In genomic region chr5:72557576-72558336, GRCh38 we compare ENCODE assay signal across 11 cellular contexts. TPM values are rescaled to one million over a fixed set of nuclear protein-coding genes. Genes with fewer than 3 reads are reported as not detected.
A peak's percentile ranks its signal among the peaks of the same experiment; 100 is the strongest.
DNase-seq lines count a peak whose midpoint lies in the region; ATAC-seq and TF ChIP-seq lines count a peak whose summit lies in the region.
"Had no signal": no experiment of that assay in that cellular context is flagged by ENCODE, and none has a peak within 500 bp of the region (broad histone marks: within the 10 kb centered on the region; RNA-seq: fewer than 3 reads in every experiment).

No MANE protein-coding gene starts in this region.

- H3K27me3 ChIP-seq in adipocyte (replicated peaks; ENCODE audit: control insufficient read depth, insufficient read depth, low read length) (no peaks in the 10 kb centered on the region), spleen (replicated peaks in 1 of 7) (peaks cover 0 to 14% (median 0%) of the 10 kb centered on the region in 7 donors)

- WGBS in spleen, 5 donors = 52 to 67% (median 62%) methylated on average over 17 of the region's 17 CpGs

- H3K4me1 ChIP-seq in adipocyte (ENCODE audit: control insufficient read depth, insufficient read depth, low read length) (peaks cover 29% of the 10 kb centered on the region), spleen (peaks cover 0 to 35% (median 22%) of the 10 kb centered on the region in 6 donors), OCI-LY7 (ENCODE audit: insufficient read depth, low read length, poor library complexity, severe bottlenecking) (no peaks in the 10 kb centered on the region)

- H3K9me3 ChIP-seq in adipocyte (ENCODE audit: control insufficient read depth, low read length) (no peaks in the 10 kb centered on the region), spleen (no peaks in the 10 kb centered on the region), OCI-LY7 (ENCODE audit: low read length) (no peaks in the 10 kb centered on the region)

- no peaks in the 10 kb centered on the region for H3K79me2 ChIP-seq in OCI-LY7 (ENCODE audit: insufficient read depth, low read depth, low read length)

- intact Hi-C loops in spleen (cut with DNase I; ENCODE audit: low total_unique reads) (no loop called here), OCI-LY7 (cut with micrococcal nuclease; ENCODE audit: unreplicated experiment) (no loop called here)

- H3K27ac ChIP-seq in spleen (peak overlapping the region; percentile 11 to 85 (median 73)), OCI-LY7 (ENCODE audit: low read depth, low read length, poor library complexity, severe bottlenecking) (no peak overlapping the region)

- peak; percentile 7 for TF ChIP-seq CTCF in GM12873 (IDR thresholded peaks at IDR 0.05; ENCODE audit: insufficient read depth, low read depth, low read length, missing control alignments)
- no peak for TF ChIP-seq CTCF in spleen (IDR thresholded peaks at IDR 0.05 in 8 of 11, conservative IDR thresholded peaks at IDR 0.05 in 3 of 11)
- TF ChIP-seq CTCF in OCI-LY7 (conservative IDR thresholded peaks at IDR 0.05; ENCODE audit: low read length) = no peak

- ATAC-seq in HG03095 (IDR thresholded peaks at IDR 0.05; ENCODE audit: unreplicated experiment) = no peak
- ATAC-seq in GM18520 (IDR thresholded peaks at IDR 0.05; ENCODE audit: unreplicated experiment) = no peak

- peak overlapping the region; percentile 85 for H3K9ac ChIP-seq in adipocyte (ENCODE audit: low read length)

- H3K4me3 ChIP-seq in adipocyte (ENCODE audit: low read length) = no peak overlapping the region
- no peak overlapping the region for H3K4me3 ChIP-seq in spleen
- H3K4me3 ChIP-seq in OCI-LY7 (ENCODE audit: low read depth, low read length, poor library complexity, severe bottlenecking) = no peak overlapping the region

- H3K4me2 ChIP-seq in OCI-LY7 (ENCODE audit: low read length) = no peak overlapping the region

- BruUV-seq in OCI-LY7 (replicated peaks; lab: Mats Ljungman, UMichigan) = no TSS peak

- H4K20me1 ChIP-seq in OCI-LY7 (ENCODE audit: insufficient read depth, low read length) = no peaks in the 10 kb centered on the region

- CTCF ChIA-PET in OCI-LY7 (lab: Charles Lee; ENCODE audit: unreplicated experiment) = no interaction called here

- POLR2A ChIA-PET in OCI-LY7 (lab: Charles Lee) = interaction anchor here (0.7 kb wide), 1 partner anchor 547 kb away, joined by 3 read pairs; no protein-coding TSS in a partner anchor

- TF ChIP-seq POLR2A in spleen (IDR thresholded peaks at IDR 0.05) = no peak

- no peak for DNase-seq in adipocyte (ENCODE audit: low read depth)
- DNase-seq in lung microvascular endothelial cell (ENCODE audit: low read depth in 2 of 2) = peak; percentile 63 to 64
- DNase-seq in spleen = no peak
- DNase-seq in OCI-LY7 (ENCODE audit: low spot score) = no peak
- DNase-seq in DMS153 (lab: John Stamatoyannopoulos, UW) = no peak
- DNase-seq: OCI-M1 had no signal

- no peaks in the 10 kb centered on the region for H3K9me2 ChIP-seq in OCI-LY7 (ENCODE audit: insufficient read depth, low read length)

- H2AFZ ChIP-seq in OCI-LY7 (ENCODE audit: low read length) = no peak overlapping the region

- H3K36me3 ChIP-seq in adipocyte (ENCODE audit: control insufficient read depth, insufficient read depth, low read length, severe bottlenecking) = no peaks in the 10 kb centered on the region
- no peaks in the 10 kb centered on the region for H3K36me3 ChIP-seq in spleen
- H3K36me3 ChIP-seq in OCI-LY7 (ENCODE audit: insufficient read depth, low read length) = no peaks in the 10 kb centered on the region

RNA-seq across cellular contexts. Expression of gene ZNF366, which starts 50.5 kb away (rescaled TPM):
- total RNA-seq in lung microvascular endothelial cell (0.40 and 1.3 TPM in 2 replicates), spleen (10 to 100 TPM in 5 of 7 donors, 1 to 10 TPM in 2; 8.1 to 19.8 (median 14.7) TPM), OCI-LY7 (2022) (not detected in 2 replicates)
- 1 to 10 TPM in 1 of 3 donors, under 1 TPM in 2; 0.26 to 2.3 (median 0.38) TPM for polyA plus RNA-seq in spleen
- not detected in 2 replicates for total RNA-seq in OCI-LY7 (2014; rRNA removed; shearing (Covaris generic))
- total RNA-seq: chondrocyte had no signal
- polyA plus RNA-seq: neural cell had no signal

Comparison
In these comparisons a context has a peak if more than half of its experiments do, and no peak if none do; other contexts are left out.
1. DNase-seq: peak in lung microvascular endothelial cell (2 of 2); none in adipocyte (single experiment), spleen (single experiment), OCI-LY7 (single experiment) and DMS153 (single experiment).